Comparison of ENCODE assay signal across 1 cellular context in the genomic region with DNA sequence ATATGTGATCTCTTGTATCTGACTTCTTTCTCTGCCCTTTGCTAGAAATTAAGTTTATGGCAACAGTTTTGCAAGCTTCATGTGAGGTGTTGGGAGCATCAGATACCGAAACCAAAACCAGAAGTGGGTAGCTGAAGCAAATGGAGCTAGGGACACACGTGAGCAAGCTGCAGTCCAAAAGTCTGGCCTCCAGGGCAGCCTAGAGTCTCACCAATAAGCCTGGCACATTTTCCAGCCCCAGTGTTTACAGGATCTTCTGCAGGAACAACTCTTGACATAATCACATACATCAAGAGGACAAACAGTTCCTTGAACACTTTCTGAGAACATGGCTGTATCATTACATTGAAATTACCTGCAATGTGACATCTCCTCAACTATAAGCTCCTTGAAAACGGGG.
TF ChIP-seq lines count a peak whose summit lies in the region.

No MANE protein-coding gene starts in this region.

TF ChIP-seq in IMR-90, 13 proteins besides CTCF, POLR2A, EP300 and RAD21:
- TF ChIP-seq BHLHE40 (IDR thresholded peaks at IDR 0.05; ENCODE audit: low read depth, low read length) (0 out of 2 replicates have a peak, but pooled peaks have one; percentile 10), MAFK (IDR thresholded peaks at IDR 0.05; ENCODE audit: low read depth, low read length) (no peak)
